7 cellular contexts compared by ENCODE assay signal in genomic region chr3:46558184-46559029, GRCh38. TPM values are rescaled to one million over a fixed set of nuclear protein-coding genes. Genes with fewer than 3 reads are reported as not detected.
A peak's percentile ranks its signal among the peaks of the same experiment; 100 is the strongest.
DNase-seq lines count a peak whose midpoint lies in the region; ATAC-seq and TF ChIP-seq lines count a peak whose summit lies in the region.

No MANE protein-coding gene starts in this region.

- peak; percentile 80 for ATAC-seq in GM18505 (IDR thresholded peaks at IDR 0.05; ENCODE audit: unreplicated experiment)
- peak; percentile 94 for ATAC-seq in HG02885 (IDR thresholded peaks at IDR 0.05; ENCODE audit: poor library complexity, unreplicated experiment)

- peak overlapping the region; percentile 65 for H3K4me3 Mint-ChIP-seq in activated CD4-positive, alpha-beta T cell treated with anti-CD3 and anti-CD28 coated beads, Interleukin-2, amount 10 ng/mL, durations not matched to agents 7 days and 5 days

- H3K9me3 Mint-ChIP-seq in activated CD4-positive, alpha-beta T cell treated with anti-CD3 and anti-CD28 coated beads, Interleukin-2, amount 10 ng/mL, durations not matched to agents 7 days and 5 days, result peaks cover 2% of the 10 kb centered on the region

- peaks cover 21% of the 10 kb centered on the region for H3K4me1 Mint-ChIP-seq in activated CD4-positive, alpha-beta T cell treated with anti-CD3 and anti-CD28 coated beads, Interleukin-2, amount 10 ng/mL, durations not matched to agents 7 days and 5 days

- H3K36me3 Mint-ChIP-seq in activated CD4-positive, alpha-beta T cell treated with anti-CD3 and anti-CD28 coated beads, Interleukin-2, amount 10 ng/mL, durations not matched to agents 7 days and 5 days (ENCODE audit: low read depth), result peaks cover 2% of the 10 kb centered on the region

- peaks cover 34% of the 10 kb centered on the region for H3K27me3 Mint-ChIP-seq in activated CD4-positive, alpha-beta T cell treated with anti-CD3 and anti-CD28 coated beads, Interleukin-2, amount 10 ng/mL, durations not matched to agents 7 days and 5 days

- CTCF ChIA-PET in activated CD4-positive, alpha-beta T cell treated with anti-CD3 and anti-CD28 coated beads, Interleukin-2, amount 10 ng/mL, durations not matched to agents 7 days and 5 days (lab: Charles Lee), result interaction anchor here (0.7 to 6.0 kb wide), 16 partner anchors 9 to 75 kb away, joined by 3 to 69 read pairs (median 4); no protein-coding TSS in a partner anchor

- H3K27ac Mint-ChIP-seq in activated CD4-positive, alpha-beta T cell treated with anti-CD3 and anti-CD28 coated beads, Interleukin-2, amount 10 ng/mL, durations not matched to agents 7 days and 5 days, result peak overlapping the region; percentile 7

- no peak for TF ChIP-seq POLR2A in GM18505 (IDR thresholded peaks at IDR 0.05; ENCODE audit: borderline replicate concordance, extremely low read depth, insufficient read depth, insufficient read length)

- POLR2A ChIA-PET in activated CD4-positive, alpha-beta T cell treated with anti-CD3 and anti-CD28 coated beads, Interleukin-2, amount 10 ng/mL, durations not matched to agents 7 days and 5 days (lab: Charles Lee), result interaction anchor here (0.6 kb wide), 1 partner anchor 17 kb away, joined by 3 read pairs; no protein-coding TSS in a partner anchor

- DNase-seq in NCI-H2227 treated with DMSO at 0.1 percent for 48 hours (lab: John Stamatoyannopoulos, UW) (peak; percentile 71), mesenteric fat pad (ENCODE audit: low spot score) (peak; percentile 94)
- peak; percentile 76 for DNase-seq in activated CD4-positive, alpha-beta T cell treated with anti-CD3 and anti-CD28 coated beads, Interleukin-2, amount 10 ng/mL, durations not matched to agents 7 days and 5 days
- peak; percentile 60 for DNase-seq in effector CD4-positive, alpha-beta T cell
- DNase-seq in stimulated activated CD8-positive, alpha-beta memory T cell treated with anti-CD3 and anti-CD28 coated beads, Interleukin-2, amount 100 ng/mL, for 48 hours (ENCODE audit: low read depth in 2 of 2), result peak; percentile 38 to 45

RNA-seq across cellular contexts. Expression of gene LRRC2, which starts 7.7 kb away (rescaled TPM):
- total RNA-seq in activated CD4-positive, alpha-beta T cell treated with anti-CD3 and anti-CD28 coated beads, Interleukin-2, amount 10 ng/mL, durations not matched to agents 7 days and 5 days, result under 1 TPM; 0.27 to 0.29 TPM
- total RNA-seq in mesenteric fat pad, result 2.1 TPM

RNA-seq across cellular contexts. Expression of gene FAM240A, which starts 53.9 kb away (rescaled TPM):
- not detected for total RNA-seq in activated CD4-positive, alpha-beta T cell treated with anti-CD3 and anti-CD28 coated beads, Interleukin-2, amount 10 ng/mL, durations not matched to agents 7 days and 5 days
- not detected for total RNA-seq in mesenteric fat pad

Comparison
In these comparisons a context has a peak if more than half of its experiments do, and no peak if none do; other contexts are left out.
1. Peak in every context shown above with its lines: DNase-seq and ATAC-seq.
2. DNase-seq: peak in every context shown above with its lines; median percentile 94 in mesenteric fat pad; 76 in activated CD4-positive, alpha-beta T cell treated with anti-CD3 and anti-CD28 coated beads, Interleukin-2, amount 10 ng/mL, durations not matched to agents 7 days and 5 days; 71 in NCI-H2227 treated with DMSO at 0.1 percent for 48 hours; 60 in effector CD4-positive, alpha-beta T cell; 42 in stimulated activated CD8-positive, alpha-beta memory T cell treated with anti-CD3 and anti-CD28 coated beads, Interleukin-2, amount 100 ng/mL, for 48 hours.